In the genomic region with DNA sequence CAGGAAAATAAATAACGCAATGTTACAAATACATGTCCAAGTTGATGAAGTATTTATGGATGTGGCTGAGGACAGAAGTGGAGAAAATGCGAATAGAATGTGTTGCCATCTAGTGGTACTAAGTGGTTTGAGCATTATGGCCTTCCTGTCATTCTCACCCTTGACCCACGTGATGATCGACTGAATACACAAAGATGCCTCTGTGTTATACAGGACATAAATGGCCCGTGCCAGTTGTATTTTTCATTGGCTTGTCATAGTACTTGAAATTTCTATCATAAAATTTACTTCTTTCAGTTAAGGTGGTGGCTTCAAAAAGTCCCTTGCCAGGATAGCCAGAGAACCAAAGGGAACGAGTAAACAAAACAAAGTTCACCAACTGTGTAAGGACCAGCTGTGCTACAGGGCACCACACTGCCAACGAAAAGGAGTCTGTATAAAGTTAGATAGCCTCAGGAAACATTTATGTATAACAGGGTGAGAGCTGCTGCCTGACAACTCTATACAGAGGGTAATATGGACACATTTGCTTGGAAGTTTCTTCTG, we compare ENCODE assay signal across 8 cellular contexts.
DNase-seq lines count a peak whose midpoint lies in the region; ATAC-seq and TF ChIP-seq lines count a peak whose summit lies in the region.

No MANE protein-coding gene starts in this region.

- peak overlapping the region; percentile 81 for H3K27ac Mint-ChIP-seq in stimulated activated naive B cell treated with anti-CD40 and anti-IgM and Interleukin-4, amounts not matched to agents 10 μg/mL and 1 μg/mL and 100 μg/mL, for 72 hours

- TF ChIP-seq POLR2A in body of pancreas (IDR thresholded peaks at IDR 0.05): no peak

- H3K36me3 Mint-ChIP-seq in stimulated activated naive B cell treated with anti-CD40 and anti-IgM and Interleukin-4, amounts not matched to agents 10 μg/mL and 1 μg/mL and 100 μg/mL, for 72 hours: no peaks in the 10 kb centered on the region

- peaks cover 24 to 25% of the 10 kb centered on the region in 2 donors for H3K4me1 Mint-ChIP-seq in stimulated activated naive B cell treated with anti-CD40 and anti-IgM and Interleukin-4, amounts not matched to agents 10 μg/mL and 1 μg/mL and 100 μg/mL, for 72 hours

- H3K4me3 Mint-ChIP-seq in stimulated activated naive B cell treated with anti-CD40 and anti-IgM and Interleukin-4, amounts not matched to agents 10 μg/mL and 1 μg/mL and 100 μg/mL, for 72 hours: peak overlapping the region in 1 of 2 donors; percentile 27

- peak; percentile 16 to 93 (median 78) for TF ChIP-seq CTCF in body of pancreas (IDR thresholded peaks at IDR 0.05)

- 5 to 36% methylated on average over 7 of the region's 7 CpGs for WGBS in body of pancreas, 2 donors

- peaks cover 21% of the 10 kb centered on the region for H3K4me1 ChIP-seq in body of pancreas

- DNase-seq in EH (ENCODE audit: low read depth): peak; percentile 71
- DNase-seq in NCI-H524 treated with DMSO at 0.1 percent for 48 hours (lab: John Stamatoyannopoulos, UW): peak; percentile 44
- DNase-seq in body of pancreas: peak in 3 of 4 donors; percentile 23 to 74 (median 35)
- peak; percentile 28 for DNase-seq in iPS DF 19.7 (ENCODE audit: low read depth, low spot score)
- peak; percentile 43 for DNase-seq in stimulated activated naive B cell treated with anti-CD40 and anti-IgM and Interleukin-4, amounts not matched to agents 10 μg/mL and 1 μg/mL and 100 μg/mL, for 72 hours
- no peak for DNase-seq in activated T-cell treated with anti-CD3 and anti-CD28 coated beads for 4 hours

- H3K9me3 ChIP-seq in body of pancreas: no peaks in the 10 kb centered on the region

- no peaks in the 10 kb centered on the region for H3K36me3 ChIP-seq in body of pancreas (replicated peaks in 1 of 2; ENCODE audit: insufficient read depth in 1 of 2, low read depth in 2 of 2)

- ATAC-seq in GM19452 (IDR thresholded peaks at IDR 0.05; ENCODE audit: unreplicated experiment) (peak; percentile 97), HG03432 (IDR thresholded peaks at IDR 0.05; ENCODE audit: unreplicated experiment) (peak; percentile 96), body of pancreas (peak; percentile 93)
- ATAC-seq in stimulated activated naive B cell treated with anti-CD40 and anti-IgM and Interleukin-4, amounts not matched to agents 10 μg/mL and 1 μg/mL and 100 μg/mL, for 72 hours (replicated peaks): peak; percentile 89 to 96

- H3K27me3 ChIP-seq in body of pancreas: no peaks in the 10 kb centered on the region

- peak overlapping the region in 1 of 4 donors; percentile 51 for H3K27ac ChIP-seq in body of pancreas

- no peaks in the 10 kb centered on the region for H3K9me3 Mint-ChIP-seq in stimulated activated naive B cell treated with anti-CD40 and anti-IgM and Interleukin-4, amounts not matched to agents 10 μg/mL and 1 μg/mL and 100 μg/mL, for 72 hours

- no peak overlapping the region for H3K4me3 ChIP-seq in body of pancreas

- intact Hi-C loops in body of pancreas (cut with DNase I): no loop called here

- H3K27me3 Mint-ChIP-seq in stimulated activated naive B cell treated with anti-CD40 and anti-IgM and Interleukin-4, amounts not matched to agents 10 μg/mL and 1 μg/mL and 100 μg/mL, for 72 hours: no peaks in the 10 kb centered on the region
